ENCODE assay signal across 9 cellular contexts in the genomic region with DNA sequence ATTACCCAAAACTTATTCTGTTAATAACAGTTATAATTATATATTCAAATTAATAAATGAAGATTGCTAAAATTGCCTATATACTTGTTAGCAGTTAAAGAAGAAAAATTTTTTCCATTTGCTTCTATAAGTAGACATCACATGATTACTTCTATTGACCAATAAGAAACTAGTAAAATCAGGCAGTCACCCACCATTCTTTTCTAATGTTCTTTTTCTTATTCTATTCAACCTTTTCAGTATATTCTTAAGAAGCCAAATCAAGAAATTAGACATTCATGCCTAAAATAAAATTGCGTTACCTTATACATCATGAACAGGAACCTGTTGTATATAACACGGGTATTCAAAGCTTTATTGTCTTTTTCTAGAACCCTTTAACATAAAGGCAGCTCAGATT.
DNase-seq lines count a peak whose midpoint lies in the region; ATAC-seq and TF ChIP-seq lines count a peak whose summit lies in the region.
"Had no signal": no experiment of that assay in that cellular context is flagged by ENCODE, and none has a peak within 500 bp of the region (broad histone marks: within the 10 kb centered on the region; RNA-seq: fewer than 3 reads in every experiment).

No MANE protein-coding gene starts in this region.

- TF ChIP-seq POLR2A in NB4 (IDR thresholded peaks at IDR 0.05; ENCODE audit: extremely low read depth, insufficient read length): no peak
- no peak for TF ChIP-seq POLR2A in erythroblast (IDR thresholded peaks at IDR 0.05; ENCODE audit: low read length)

- peak overlapping the region; percentile 69 to 88 (median 84) for H3K9ac ChIP-seq in BLaER1 treated with 17β-estradiol and CSF1 and Interleukin-3, amounts not matched to agents 10 nM and 100 nM

- H3K9me3 ChIP-seq in BLaER1 treated with 17β-estradiol and CSF1 and Interleukin-3, amounts not matched to agents 10 nM and 100 nM (replicated peaks in 1 of 11): no peaks in the 10 kb centered on the region
- no peaks in the 10 kb centered on the region for H3K9me3 ChIP-seq in osteoblast (ENCODE audit: low read depth, low read length)

- no peak overlapping the region for H2AFZ ChIP-seq in osteoblast (ENCODE audit: low read length)

- H3K27me3 ChIP-seq in BLaER1 treated with 17β-estradiol and CSF1 and Interleukin-3, amounts not matched to agents 10 nM and 100 nM: peaks cover 0 to 10% (median 0%) of the 10 kb centered on the region in 11 experiments; a peak in 2 of 22 replicates
- H3K27me3 ChIP-seq in dorsolateral prefrontal cortex (peaks cover 0 to 96% (median 46%) of the 10 kb centered on the region in 45 donors), osteoblast (ENCODE audit: insufficient read depth, low read length) (no peaks in the 10 kb centered on the region)

- ATAC-seq in HG03159 (IDR thresholded peaks at IDR 0.05; ENCODE audit: unreplicated experiment) (no peak), GM18517 (IDR thresholded peaks at IDR 0.05; ENCODE audit: unreplicated experiment) (no peak)

- H4K20me1 ChIP-seq in BLaER1 treated with 17β-estradiol and CSF1 and Interleukin-3, amounts not matched to agents 10 nM and 100 nM: peaks cover 0 to 10% (median 0%) of the 10 kb centered on the region in 11 experiments; a peak in 4 of 22 replicates
- H4K20me1 ChIP-seq in osteoblast (ENCODE audit: insufficient read depth, low read length): peaks cover 6% of the 10 kb centered on the region

- peak overlapping the region; percentile 33 to 99 (median 85); a peak in 21 of 22 replicates for H3K27ac ChIP-seq in BLaER1 treated with 17β-estradiol and CSF1 and Interleukin-3, amounts not matched to agents 10 nM and 100 nM
- H3K27ac ChIP-seq in dorsolateral prefrontal cortex (peak overlapping the region in 14 of 59 donors; percentile 12 to 72 (median 47)), osteoblast (ENCODE audit: low read depth, low read length) (peak overlapping the region; percentile 91)

- H3K4me3 ChIP-seq in BLaER1 treated with 17β-estradiol and CSF1 and Interleukin-3, amounts not matched to agents 10 nM and 100 nM: peak overlapping the region; percentile 52 to 77 (median 69)
- H3K4me3 ChIP-seq in NB4 (ENCODE audit: low read depth, low read length) (peak overlapping the region; percentile 92), dorsolateral prefrontal cortex (peak overlapping the region in 52 of 59 donors; percentile 1 to 61 (median 41)), osteoblast (ENCODE audit: insufficient read depth, low read length) (peak overlapping the region; percentile 76)

- DNase-seq in NB4 (ENCODE audit: low read depth): no peak
- DNase-seq in dorsolateral prefrontal cortex: no peak
- DNase-seq in osteoblast (ENCODE audit: insufficient read length, low spot score, missing footprints): no peak
- no peak for DNase-seq in erythroblast (lab: John Stamatoyannopoulos, UW)
- DNase-seq in UCSD-AML1 (lab: John Stamatoyannopoulos, UW; ENCODE audit: unreplicated experiment): no peak
- DNase-seq: cortex of kidney had no signal

- H3K79me2 ChIP-seq in osteoblast (ENCODE audit: insufficient read depth, low read length): peaks cover 88% of the 10 kb centered on the region

- H3K36me3 ChIP-seq in BLaER1 treated with 17β-estradiol and CSF1 and Interleukin-3, amounts not matched to agents 10 nM and 100 nM: peaks cover 0 to 44% (median 12%) of the 10 kb centered on the region in 11 experiments; a peak in 12 of 22 replicates
- peaks cover 42% of the 10 kb centered on the region for H3K36me3 ChIP-seq in osteoblast (ENCODE audit: insufficient read depth, low read length)

- no peak for TF ChIP-seq CTCF in NB4 (IDR thresholded peaks at IDR 0.05; ENCODE audit: low read depth, low read length)
- TF ChIP-seq CTCF in dorsolateral prefrontal cortex (IDR thresholded peaks at IDR 0.05 in 54 of 56, conservative IDR thresholded peaks at IDR 0.05 in 2 of 56; ENCODE audit: low read depth in 1 of 56, partially characterized antibody in 56 of 56): no peak
- TF ChIP-seq CTCF in osteoblast (IDR thresholded peaks at IDR 0.05; ENCODE audit: extremely low read depth, low read depth, low read length): no peak

- peak overlapping the region in 8 of 11 experiments; percentile 8 to 78 (median 44); a peak in 12 of 22 replicates for H3K4me2 ChIP-seq in BLaER1 treated with 17β-estradiol and CSF1 and Interleukin-3, amounts not matched to agents 10 nM and 100 nM
- peak overlapping the region; percentile 80 for H3K4me2 ChIP-seq in osteoblast (ENCODE audit: insufficient read depth, low read length)

- intact Hi-C loops in dorsolateral prefrontal cortex (cut with DNase I): no loop called here

- peaks cover 32 to 56% (median 47%) of the 10 kb centered on the region in 10 experiments for H3K4me1 ChIP-seq in BLaER1 treated with 17β-estradiol and CSF1 and Interleukin-3, amounts not matched to agents 10 nM and 100 nM
- H3K4me1 ChIP-seq in osteoblast (ENCODE audit: insufficient read depth, low read length): peaks cover 46% of the 10 kb centered on the region

Comparison
In these comparisons a context has a peak if more than half of its experiments do, and no peak if none do; other contexts are left out.
1. H3K4me3 ChIP-seq: peak in every context shown above with its lines; median percentile 92 in NB4; 76 in osteoblast; 69 in BLaER1 treated with 17β-estradiol and CSF1 and Interleukin-3, amounts not matched to agents 10 nM and 100 nM; 41 in dorsolateral prefrontal cortex.